19 cellular contexts compared by ENCODE assay signal in genomic region chr16:51591480-51591879, GRCh38.
"Had no signal": no experiment of that assay in that cellular context is flagged by ENCODE, and none has a peak within 500 bp of the region (broad histone marks: within the 10 kb centered on the region; RNA-seq: fewer than 3 reads in every experiment).

No MANE protein-coding gene starts in this region.

- H3K4me1 ChIP-seq: upper lobe of right lung had no signal

- H3K4me1 Mint-ChIP-seq: activated CD4-positive, alpha-beta T cell treated with anti-CD3 and anti-CD28 coated beads, Interleukin-2, amount 10 ng/mL, durations not matched to agents 24 days and 14 days; activated naive CD8-positive, alpha-beta T cell treated with anti-CD3 and anti-CD28 coated beads, Interleukin-2, amount 50 U/mL, for 24 hours; memory B cell had no signal

- ATAC-seq: activated CD4-positive, CD25-positive, alpha-beta regulatory T cell treated with anti-CD3 and anti-CD28 coated beads, Interleukin-2, amount 50 U/mL, for 24 hours; activated CD8-positive, alpha-beta T cell treated with anti-CD3 and anti-CD28 coated beads, Interleukin-2, amount 10 ng/mL, durations not matched to agents 7 days and 5 days; activated naive CD8-positive, alpha-beta T cell treated with anti-CD3 and anti-CD28 coated beads, Interleukin-2, amount 50 U/mL, for 24 hours; esophagus mucosa; left ventricle myocardium superior; upper lobe of right lung had no signal

- H3K27ac Mint-ChIP-seq: activated CD4-positive, alpha-beta T cell treated with anti-CD3 and anti-CD28 coated beads, Interleukin-2, amount 10 ng/mL, durations not matched to agents 24 days and 14 days; activated CD8-positive, alpha-beta T cell treated with anti-CD3 and anti-CD28 coated beads, Interleukin-2, amount 10 ng/mL, durations not matched to agents 7 days and 5 days; activated naive CD8-positive, alpha-beta T cell treated with anti-CD3 and anti-CD28 coated beads, Interleukin-2, amount 50 U/mL, for 24 hours; activated T-helper 1 cell treated with anti-CD3 and anti-CD28 coated beads, Interleukin-12 subunit alpha, Interleukin-12 subunit beta, Interleukin-2, Interleukin-4 antibody, amounts not matched to agents 30 ng/mL and 10 ng/mL and 1 ng/mL, durations not matched to agents 14 hours and 24 hours and 36 hours; memory B cell had no signal

- H3K36me3 ChIP-seq: cardiac muscle cell, thoracic aorta, upper lobe of right lung had no signal

- H3K4me3 Mint-ChIP-seq: activated CD4-positive, alpha-beta T cell treated with anti-CD3 and anti-CD28 coated beads, Interleukin-2, amount 10 ng/mL, durations not matched to agents 24 days and 14 days; activated CD8-positive, alpha-beta T cell treated with anti-CD3 and anti-CD28 coated beads, Interleukin-2, amount 10 ng/mL, durations not matched to agents 7 days and 5 days; activated naive CD8-positive, alpha-beta T cell treated with anti-CD3 and anti-CD28 coated beads, Interleukin-2, amount 50 U/mL, for 24 hours; activated T-helper 1 cell treated with anti-CD3 and anti-CD28 coated beads, Interleukin-12 subunit alpha, Interleukin-12 subunit beta, Interleukin-2, Interleukin-4 antibody, amounts not matched to agents 30 ng/mL and 10 ng/mL and 1 ng/mL, durations not matched to agents 14 hours and 24 hours and 36 hours; memory B cell had no signal

- H3K36me3 Mint-ChIP-seq: memory B cell had no signal

- H3K27ac ChIP-seq: cardiac muscle cell, thoracic aorta, upper lobe of right lung had no signal

- H3K9me3 Mint-ChIP-seq: activated T-helper 1 cell treated with anti-CD3 and anti-CD28 coated beads, Interleukin-12 subunit alpha, Interleukin-12 subunit beta, Interleukin-2, Interleukin-4 antibody, amounts not matched to agents 30 ng/mL and 10 ng/mL and 1 ng/mL, durations not matched to agents 14 hours and 24 hours and 36 hours had no signal

- H3K27me3 Mint-ChIP-seq: activated CD4-positive, alpha-beta T cell treated with anti-CD3 and anti-CD28 coated beads, Interleukin-2, amount 10 ng/mL, durations not matched to agents 24 days and 14 days; activated naive CD8-positive, alpha-beta T cell treated with anti-CD3 and anti-CD28 coated beads, Interleukin-2, amount 50 U/mL, for 24 hours; memory B cell had no signal

- H3K27me3 ChIP-seq: cardiac muscle cell, upper lobe of right lung had no signal

- H3K9me3 ChIP-seq: thoracic aorta, upper lobe of right lung had no signal

- DNase-seq: activated CD4-positive, alpha-beta T cell treated with anti-CD3 and anti-CD28 coated beads, Interleukin-2, amount 10 ng/mL, durations not matched to agents 24 days and 14 days; activated CD8-positive, alpha-beta T cell treated with anti-CD3 and anti-CD28 coated beads, Interleukin-2, amount 10 ng/mL, durations not matched to agents 7 days and 5 days; activated gamma-delta T cell; activated naive CD4-positive, alpha-beta T cell treated with anti-CD3 and anti-CD28 coated beads, Interleukin-2, amount 50 U/mL, for 16 hours; activated naive CD8-positive, alpha-beta T cell treated with anti-CD3 and anti-CD28 coated beads, Interleukin-2, amount 50 U/mL, for 24 hours; cortex of kidney; foreskin melanocyte; hippocampal formation; left ventricle myocardium superior; stimulated activated CD4-positive, alpha-beta T cell treated with anti-CD3 and anti-CD28 coated beads, Interleukin-4, amount 100 ng/mL, for 24 hours; stimulated activated naive CD4-positive, alpha-beta T cell treated with Interleukin-2 at 50 U/mL for 16 hours; T-helper 2 cell; upper lobe of right lung had no signal

- H3K4me3 ChIP-seq: cardiac muscle cell, thoracic aorta, upper lobe of right lung had no signal
